ENCODE assay signal across 10 cellular contexts in genomic region chr20:44089987-44090674, GRCh38.
A peak's percentile ranks its signal among the peaks of the same experiment; 100 is the strongest.
DNase-seq lines count a peak whose midpoint lies in the region; ATAC-seq and TF ChIP-seq lines count a peak whose summit lies in the region.
"Had no signal": no experiment of that assay in that cellular context is flagged by ENCODE, and none has a peak within 500 bp of the region (broad histone marks: within the 10 kb centered on the region; RNA-seq: fewer than 3 reads in every experiment).

No MANE protein-coding gene starts in this region.

- DNase-seq in A172 (ENCODE audit: low spot score) (peak; percentile 74), GM13977 (ENCODE audit: low spot score) (peak; percentile 59), NCI-H524 treated with DMSO at 0.1 percent for 48 hours (lab: John Stamatoyannopoulos, UW) (peak; percentile 46), fibroblast of the aortic adventitia (ENCODE audit: low read depth) (peak; percentile 61), globus pallidus (ENCODE audit: low spot score) (no peak), WERI-Rb-1 (no peak), chondrocyte (ENCODE audit: low spot score) (no peak)
- no peak for DNase-seq in CD8-positive, alpha-beta T cell

- H3K9me3 Mint-ChIP-seq in CD8-positive, alpha-beta T cell: no peaks in the 10 kb centered on the region
- H3K9me3 Mint-ChIP-seq in chondrocyte (ENCODE audit: low read depth): no peaks in the 10 kb centered on the region
- H3K9me3 Mint-ChIP-seq: memory B cell had no signal

- CTCF ChIA-PET in CD8-positive, alpha-beta T cell (lab: Charles Lee): interaction anchor here (1.0 to 2.6 kb wide), 6 partner anchors 8 to 340 kb away, joined by 3 to 13 read pairs (median 4); no protein-coding TSS in a partner anchor

- no peaks in the 10 kb centered on the region for H3K4me1 Mint-ChIP-seq in CD8-positive, alpha-beta T cell (ENCODE audit: low read depth)
- H3K4me1 Mint-ChIP-seq in chondrocyte (ENCODE audit: low read depth): no peaks in the 10 kb centered on the region
- H3K4me1 Mint-ChIP-seq: memory B cell had no signal

- no peaks in the 10 kb centered on the region for H3K36me3 Mint-ChIP-seq in CD8-positive, alpha-beta T cell
- H3K36me3 Mint-ChIP-seq in chondrocyte (ENCODE audit: low read depth): no peaks in the 10 kb centered on the region
- H3K36me3 Mint-ChIP-seq: memory B cell had no signal

- no peak overlapping the region for H3K27ac ChIP-seq in CD8-positive, alpha-beta T cell (ENCODE audit: low read depth, low read length)
- H3K27ac ChIP-seq in WERI-Rb-1: no peak overlapping the region
- H3K27ac ChIP-seq: tibial artery had no signal

- no peak for ATAC-seq in CD8-positive, alpha-beta T cell

- peaks cover 17% of the 10 kb centered on the region for H3K27me3 Mint-ChIP-seq in CD8-positive, alpha-beta T cell (ENCODE audit: low read depth)
- no peaks in the 10 kb centered on the region for H3K27me3 Mint-ChIP-seq in chondrocyte (ENCODE audit: low read depth)

- no peak overlapping the region for H3K4me3 ChIP-seq in fibroblast of the aortic adventitia (ENCODE audit: low read depth, low read length)
- H3K4me3 ChIP-seq in CD8-positive, alpha-beta T cell (ENCODE audit: low read depth, low read length): no peak overlapping the region
- H3K4me3 ChIP-seq in WERI-Rb-1 (ENCODE audit: low read depth, low read length): no peak overlapping the region
- H3K4me3 ChIP-seq: tibial artery had no signal

- in situ Hi-C loops in GM13977 (cut with MboI; ENCODE audit: low pct_unique_long_range_greater_than_20kb, low sequenced_read_pairs, unreplicated experiment): loop anchor here (10.0 to 25.0 kb wide), 2 partner anchors 553 to 645 kb away; no protein-coding TSS in a partner anchor

- H3K27me3 ChIP-seq in CD8-positive, alpha-beta T cell (ENCODE audit: insufficient read depth, low read length): no peaks in the 10 kb centered on the region
- no peaks in the 10 kb centered on the region for H3K27me3 ChIP-seq in WERI-Rb-1 (ENCODE audit: insufficient read depth, low read depth, severe bottlenecking)
- H3K27me3 ChIP-seq: tibial artery had no signal

- intact Hi-C loops in CD8-positive, alpha-beta T cell (cut with DNase I, micrococcal nuclease): loop anchor here (5.0 kb wide), 2 partner anchors 33 to 638 kb away; no protein-coding TSS in a partner anchor

- no peaks in the 10 kb centered on the region for H3K4me1 ChIP-seq in CD8-positive, alpha-beta T cell (ENCODE audit: insufficient read depth, low read length)

- H3K4me3 Mint-ChIP-seq in CD8-positive, alpha-beta T cell: no peak overlapping the region
- no peak overlapping the region for H3K4me3 Mint-ChIP-seq in chondrocyte (ENCODE audit: unreplicated experiment)
- H3K4me3 Mint-ChIP-seq: memory B cell had no signal

- no peaks in the 10 kb centered on the region for H3K9me3 ChIP-seq in CD8-positive, alpha-beta T cell (ENCODE audit: low read length)
- no peaks in the 10 kb centered on the region for H3K9me3 ChIP-seq in WERI-Rb-1 (ENCODE audit: severe bottlenecking)
- H3K9me3 ChIP-seq: tibial artery had no signal

- TF ChIP-seq CTCF in GM13977 (IDR thresholded peaks at IDR 0.05; ENCODE audit: extremely low read depth, insufficient read depth, missing control alignments) (no peak), fibroblast of the aortic adventitia (IDR thresholded peaks at IDR 0.05; ENCODE audit: insufficient read depth, low read length) (no peak), WERI-Rb-1 (IDR thresholded peaks at IDR 0.05; ENCODE audit: low read depth, low read length) (no peak), chondrocyte (IDR thresholded peaks at IDR 0.05) (no peak)
- no peak for TF ChIP-seq CTCF in CD8-positive, alpha-beta T cell (IDR thresholded peaks at IDR 0.05)

- POLR2A ChIA-PET in CD8-positive, alpha-beta T cell (lab: Charles Lee): interaction anchor here (1.1 kb wide), 1 partner anchor 10 kb away, joined by 3 read pairs; no protein-coding TSS in a partner anchor

- no peaks in the 10 kb centered on the region for H3K36me3 ChIP-seq in CD8-positive, alpha-beta T cell (ENCODE audit: insufficient read depth, low read length)
- H3K36me3 ChIP-seq in WERI-Rb-1: no peaks in the 10 kb centered on the region
- H3K36me3 ChIP-seq: tibial artery had no signal

- no peak overlapping the region for H3K27ac Mint-ChIP-seq in CD8-positive, alpha-beta T cell
- no peak overlapping the region for H3K27ac Mint-ChIP-seq in chondrocyte (ENCODE audit: unreplicated experiment)
- H3K27ac Mint-ChIP-seq: memory B cell had no signal

Comparison
In these comparisons a context has a peak if more than half of its experiments do, and no peak if none do; other contexts are left out.
1. DNase-seq: peak in A172 (single experiment), GM13977 (single experiment), NCI-H524 treated with DMSO at 0.1 percent for 48 hours (single experiment) and fibroblast of the aortic adventitia (single experiment); none in globus pallidus (single experiment), CD8-positive, alpha-beta T cell (0 of 7), WERI-Rb-1 (single experiment) and chondrocyte (single experiment).